8 cellular contexts compared by ENCODE assay signal in the genomic region with DNA sequence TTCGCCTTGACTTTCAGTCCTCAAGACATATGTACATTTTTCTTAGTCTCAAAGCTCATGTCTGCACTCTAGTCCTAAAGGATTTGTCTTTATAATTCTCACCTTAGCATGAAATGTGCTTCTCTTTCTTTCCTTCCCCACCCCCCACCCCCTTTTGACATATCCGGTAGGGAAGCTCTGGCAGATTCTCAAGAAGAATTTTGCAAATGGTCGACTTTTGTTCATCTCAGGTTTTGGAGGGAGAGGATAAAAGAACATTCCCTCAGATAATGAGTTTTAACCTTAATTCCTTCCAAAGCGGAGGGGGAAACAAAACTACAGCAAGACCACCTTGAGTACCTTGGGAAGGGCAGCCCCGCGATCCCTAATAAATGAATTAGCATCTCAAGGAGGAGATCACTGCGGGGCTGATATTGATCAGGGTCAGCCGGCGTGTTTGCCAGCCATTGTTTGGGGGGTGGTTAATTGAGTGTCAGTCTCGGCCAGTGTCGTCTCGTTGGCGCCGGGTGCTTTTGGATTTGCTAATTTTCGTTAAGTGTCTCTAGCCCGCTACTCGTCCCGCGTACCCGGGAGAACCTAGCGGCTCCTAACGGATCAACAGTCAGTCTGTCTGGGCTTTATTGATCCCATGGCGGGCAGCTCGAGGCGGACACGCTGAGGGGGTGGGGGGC. TPM values are rescaled to one million over a fixed set of nuclear protein-coding genes. Genes with fewer than 3 reads are reported as not detected.
DNase-seq lines count a peak whose midpoint lies in the region; ATAC-seq and TF ChIP-seq lines count a peak whose summit lies in the region.

No MANE protein-coding gene starts in this region.

- POLR2A ChIA-PET in CD4-positive, alpha-beta T cell (lab: Charles Lee) = interaction anchor here (1.1 kb wide), 1 partner anchor 144 kb away, joined by 3 read pairs; a partner anchor contains a TSS
- POLR2A ChIA-PET in HEK293T (lab: Yijun Ruan, JAX) = interaction anchor here (0.8 to 1.6 kb wide), 3 partner anchors 29 to 352 kb away, joined by 3 to 5 read pairs (median 3); no protein-coding TSS in a partner anchor

- CTCF ChIA-PET in CD4-positive, alpha-beta T cell (lab: Charles Lee) = interaction anchor here (1.2 to 3.6 kb wide), 2 partner anchors 8 to 13 kb away, joined by 3 to 12 read pairs; no protein-coding TSS in a partner anchor
- CTCF ChIA-PET in HEK293T (lab: Yijun Ruan, JAX) = interaction anchor here (0.6 to 1.1 kb wide), 4 partner anchors 13 to 199 kb away, joined by 3 to 4 read pairs (median 3); no protein-coding TSS in a partner anchor

- peaks cover 67% of the 10 kb centered on the region for H3K27me3 ChIP-seq in CD4-positive, alpha-beta T cell (ENCODE audit: control insufficient read depth, insufficient read depth, low read length)
- H3K27me3 ChIP-seq in left ventricle myocardium inferior (ENCODE audit: low read depth) = peaks cover 39% of the 10 kb centered on the region

- DNase-seq in CD4-positive, alpha-beta T cell = peak in 3 of 10 experiments; percentile 5 to 21 (median 5)
- peak; percentile 16 for DNase-seq in activated naive CD4-positive, alpha-beta T cell treated with Interleukin-2 at 50 U/mL for 16 hours
- DNase-seq in left ventricle myocardium inferior (peak; percentile 26), sciatic nerve (ENCODE audit: low spot score) (no peak), pons (ENCODE audit: low spot score) (no peak), HEK293T (ENCODE audit: extremely low spot score) (no peak)
- DNase-seq in stimulated activated naive CD4-positive, alpha-beta T cell (lab: John Stamatoyannopoulos, UW) = no peak

- peaks cover 41% of the 10 kb centered on the region for H3K4me1 ChIP-seq in left ventricle myocardium inferior

- H3K27ac ChIP-seq in CD4-positive, alpha-beta T cell (ENCODE audit: low read depth, low read length) = no peak overlapping the region
- H3K27ac ChIP-seq in left ventricle myocardium inferior (replicated peaks) = peak overlapping the region; percentile 61

- peaks cover 31% of the 10 kb centered on the region for H3K4me1 Mint-ChIP-seq in CD4-positive, alpha-beta T cell (ENCODE audit: low read depth)

- H3K4me3 Mint-ChIP-seq in CD4-positive, alpha-beta T cell = peak overlapping the region; percentile 85

- ATAC-seq in CD4-positive, alpha-beta T cell (ENCODE audit: poor library complexity) = peak; percentile 0
- peak; percentile 0 for ATAC-seq in HG03342 (IDR thresholded peaks at IDR 0.05; ENCODE audit: unreplicated experiment)
- peak; percentile 19 for ATAC-seq in sciatic nerve

- intact Hi-C loops in CD4-positive, alpha-beta T cell (cut with DNase I, micrococcal nuclease) = loop anchor here (5.0 kb wide), 3 partner anchors 144 to 1006 kb away; a partner anchor contains a TSS
- intact Hi-C loops in left ventricle myocardium inferior (cut with micrococcal nuclease) (no loop called here), sciatic nerve (cut with DNase I) (no loop called here)

- no peaks in the 10 kb centered on the region for H3K36me3 Mint-ChIP-seq in CD4-positive, alpha-beta T cell (ENCODE audit: low read depth)

- no peaks in the 10 kb centered on the region for H3K9me3 ChIP-seq in CD4-positive, alpha-beta T cell (ENCODE audit: control insufficient read depth, low read length)
- no peaks in the 10 kb centered on the region for H3K9me3 ChIP-seq in left ventricle myocardium inferior (replicated peaks)

- H3K27me3 Mint-ChIP-seq in CD4-positive, alpha-beta T cell = peaks cover 78% of the 10 kb centered on the region

- TF ChIP-seq CTCF in CD4-positive, alpha-beta T cell (IDR thresholded peaks at IDR 0.05) = no peak
- no peak for TF ChIP-seq CTCF in left ventricle myocardium inferior (IDR thresholded peaks at IDR 0.05; ENCODE audit: borderline replicate concordance)

- H3K27ac Mint-ChIP-seq in CD4-positive, alpha-beta T cell = no peak overlapping the region

- H3K36me3 ChIP-seq in left ventricle myocardium inferior = no peaks in the 10 kb centered on the region

- H3K4me3 ChIP-seq in left ventricle myocardium inferior = peak overlapping the region; percentile 85

- no peaks in the 10 kb centered on the region for H3K9me3 Mint-ChIP-seq in CD4-positive, alpha-beta T cell

TF ChIP-seq in HEK293T, 16 proteins besides CTCF, POLR2A, EP300 and RAD21:
- no peak for TF ChIP-seq ELF4 (IDR thresholded peaks at IDR 0.05)

RNA-seq across cellular contexts. Expression of a gene that starts 0.9 kb away (rescaled TPM):
- total RNA-seq in CD4-positive, alpha-beta T cell = 1 to 10 TPM; 2.5 to 2.9 TPM
- total RNA-seq in left ventricle myocardium inferior = 15.4 TPM
- total RNA-seq in sciatic nerve = 15.6 TPM

Comparison
In these comparisons a context has a peak if more than half of its experiments do, and no peak if none do; other contexts are left out.
1. DNase-seq: peak in activated naive CD4-positive, alpha-beta T cell treated with Interleukin-2 at 50 U/mL for 16 hours (single experiment) and left ventricle myocardium inferior (single experiment); none in sciatic nerve (single experiment), stimulated activated naive CD4-positive, alpha-beta T cell (0 of 6), pons (single experiment) and HEK293T (single experiment).
2. intact Hi-C loops: an anchor here in CD4-positive, alpha-beta T cell (5.0 kb wide); none called in left ventricle myocardium inferior and sciatic nerve.
3. Peak in every context shown above with its lines, with median percentiles within 50 percentile points of each other: ATAC-seq.